In the genomic region with DNA sequence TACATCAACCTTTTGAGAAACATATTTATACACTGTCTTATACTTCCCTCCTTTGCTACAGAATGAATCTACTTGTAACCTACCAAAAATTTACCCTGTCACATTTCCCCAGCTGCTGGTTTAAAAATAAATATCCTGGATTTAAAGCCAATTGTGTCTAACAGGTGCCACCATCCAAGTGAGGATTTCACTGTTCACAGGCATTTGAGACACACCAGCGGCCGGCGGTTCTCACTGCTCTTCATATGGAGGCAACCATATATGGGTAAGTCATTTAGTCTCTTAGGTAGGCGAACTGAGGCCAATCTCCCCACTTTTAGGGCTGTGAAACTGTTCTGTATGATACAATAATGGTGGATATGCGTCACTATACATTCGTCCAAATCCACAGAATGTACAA, we compare ENCODE assay signal across 25 cellular contexts.
"Had no signal": no experiment of that assay in that cellular context is flagged by ENCODE, and none has a peak within 500 bp of the region (broad histone marks: within the 10 kb centered on the region; RNA-seq: fewer than 3 reads in every experiment).

No MANE protein-coding gene starts in this region.

- H3K27ac ChIP-seq: colonic mucosa, esophagus squamous epithelium, pancreas, skin epidermis, spleen, thoracic aorta, tibial nerve, upper lobe of left lung had no signal

- H3K9me3 Mint-ChIP-seq: effector memory CD8-positive, alpha-beta T cell; immature natural killer cell; memory B cell; stimulated activated naive B cell treated with anti-CD40 and anti-IgM and Interleukin-4, amounts not matched to agents 10 μg/mL and 1 μg/mL and 100 μg/mL, for 72 hours; stimulated activated naive CD8-positive, alpha-beta T cell treated with anti-CD3 and anti-CD28 coated beads, Interleukin-15, Interleukin-2, amounts not matched to agents 100 ng/mL and 50 ng/mL, for 24 hours had no signal

- DNase-seq: central memory CD4-positive, alpha-beta T cell; colonic mucosa; effector memory CD8-positive, alpha-beta T cell; erythroblast; esophagus squamous epithelium; foreskin melanocyte; hypothalamus; immature natural killer cell; islet precursor cell; kidney glomerular epithelial cell; naive thymus-derived CD4-positive, alpha-beta T cell; occipital lobe; pancreas; spleen; stimulated activated CD4-positive, alpha-beta T cell treated with anti-CD3 and anti-CD28 coated beads, Interleukin-4, amount 100 ng/mL, for 4 hours; stimulated activated naive B cell treated with anti-CD40 and anti-IgM and Interleukin-4, amounts not matched to agents 10 μg/mL and 1 μg/mL and 100 μg/mL, for 72 hours had no signal

- ATAC-seq: effector memory CD8-positive, alpha-beta T cell; naive thymus-derived CD4-positive, alpha-beta T cell; pancreas; sciatic nerve; stimulated activated naive B cell treated with anti-CD40 and anti-IgM and Interleukin-4, amounts not matched to agents 10 μg/mL and 1 μg/mL and 100 μg/mL, for 72 hours had no signal

- H3K27me3 Mint-ChIP-seq: effector memory CD8-positive, alpha-beta T cell; memory B cell; naive thymus-derived CD4-positive, alpha-beta T cell; stimulated activated naive B cell treated with anti-CD40 and anti-IgM and Interleukin-4, amounts not matched to agents 10 μg/mL and 1 μg/mL and 100 μg/mL, for 72 hours; stimulated activated naive CD8-positive, alpha-beta T cell treated with anti-CD3 and anti-CD28 coated beads, Interleukin-15, Interleukin-2, amounts not matched to agents 100 ng/mL and 50 ng/mL, for 24 hours had no signal

- H3K4me1 ChIP-seq: colonic mucosa, pancreas had no signal

- H3K27ac Mint-ChIP-seq: effector memory CD8-positive, alpha-beta T cell; immature natural killer cell; memory B cell; stimulated activated naive B cell treated with anti-CD40 and anti-IgM and Interleukin-4, amounts not matched to agents 10 μg/mL and 1 μg/mL and 100 μg/mL, for 72 hours; stimulated activated naive CD8-positive, alpha-beta T cell treated with anti-CD3 and anti-CD28 coated beads, Interleukin-15, Interleukin-2, amounts not matched to agents 100 ng/mL and 50 ng/mL, for 24 hours had no signal

- H3K4me3 ChIP-seq: colonic mucosa, esophagus squamous epithelium, lung, pancreas, right atrium auricular region, skin epidermis, spleen, thoracic aorta, tibial nerve, upper lobe of left lung had no signal

- H3K9me3 ChIP-seq: colonic mucosa, esophagus squamous epithelium, pancreas, right atrium auricular region, thoracic aorta, tibial nerve, upper lobe of left lung had no signal

- H3K27me3 ChIP-seq: colonic mucosa, esophagus squamous epithelium, pancreas, right atrium auricular region, spleen, tibial nerve, upper lobe of left lung had no signal

- H3K36me3 ChIP-seq: colonic mucosa had no signal

- H3K4me3 Mint-ChIP-seq: effector memory CD8-positive, alpha-beta T cell; immature natural killer cell; memory B cell; naive thymus-derived CD4-positive, alpha-beta T cell; stimulated activated naive B cell treated with anti-CD40 and anti-IgM and Interleukin-4, amounts not matched to agents 10 μg/mL and 1 μg/mL and 100 μg/mL, for 72 hours; stimulated activated naive CD8-positive, alpha-beta T cell treated with anti-CD3 and anti-CD28 coated beads, Interleukin-15, Interleukin-2, amounts not matched to agents 100 ng/mL and 50 ng/mL, for 24 hours had no signal
